Comparison of ENCODE assay signal across 1 cellular context in genomic region chr19:45477713-45478453, GRCh38.
A peak's percentile ranks its signal among the peaks of the same experiment; 100 is the strongest.
TF ChIP-seq lines count a peak whose summit lies in the region.

No MANE protein-coding gene starts in this region.

TF ChIP-seq in HepG2, 621 proteins besides CTCF, POLR2A, EP300 and RAD21:
- TF ChIP-seq ZNF3 (CRISPR knock-in tag; IDR thresholded peaks at IDR 0.05) (peak; percentile 85; the same call in 1 of the 2 replicates), IRF9 (CRISPR knock-in tag; IDR thresholded peaks at IDR 0.05; ENCODE audit: borderline replicate concordance) (0 out of 2 replicates have a peak, but pooled peaks have one; percentile 9), ZFP37 (CRISPR knock-in tag; IDR thresholded peaks at IDR 0.05; ENCODE audit: borderline replicate concordance) (no peak), RERE (CRISPR knock-in tag; IDR thresholded peaks at IDR 0.05; ENCODE audit: low read depth) (peak; percentile 8; the same call in 1 of the 2 replicates), MYC (CRISPR knock-in tag; IDR thresholded peaks at IDR 0.05; ENCODE audit: borderline replicate concordance) (no peak), ZNF609 (CRISPR knock-in tag; IDR thresholded peaks at IDR 0.05; ENCODE audit: borderline replicate concordance) (no peak), AGO2 (optimal IDR thresholded peaks at IDR 0.05; ENCODE audit: low read depth, low read length) (no peak), THAP11 (CRISPR knock-in tag; IDR thresholded peaks at IDR 0.05) (no peak), ZNF589 (CRISPR knock-in tag; conservative IDR thresholded peaks at IDR 0.05) (0 out of 2 replicates have a peak, but pooled peaks have one; percentile 3), KDM1A (CRISPR knock-in tag; IDR thresholded peaks at IDR 0.05) (no peak), ZNF629 (CRISPR knock-in tag; conservative IDR thresholded peaks at IDR 0.05) (peak; percentile 70), CHD4 (IDR thresholded peaks at IDR 0.05; ENCODE audit: borderline replicate concordance, low read length) (no peak)
